ENCODE assay signal across 14 cellular contexts in the genomic region with DNA sequence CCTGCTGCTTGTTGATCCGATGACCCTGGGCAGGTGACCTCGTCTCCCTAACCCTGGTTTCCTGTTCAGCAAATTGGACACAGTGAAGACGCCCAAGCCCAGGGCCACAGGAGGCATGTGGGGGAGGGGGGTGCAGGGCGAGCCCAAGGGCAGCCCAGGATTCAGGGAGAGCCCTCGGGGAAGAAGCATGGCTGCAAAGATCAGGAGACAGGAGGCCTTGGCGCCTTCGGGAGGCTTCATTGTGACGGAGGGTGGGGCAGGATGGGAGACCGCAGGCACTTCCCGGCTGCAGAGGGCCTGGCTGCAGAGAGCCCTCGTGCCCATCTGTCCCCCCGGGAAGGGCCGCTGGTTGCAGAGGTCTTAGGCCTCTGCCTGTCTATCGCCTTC. TPM values are rescaled to one million over a fixed set of nuclear protein-coding genes. Genes with fewer than 3 reads are reported as not detected.
DNase-seq lines count a peak whose midpoint lies in the region; ATAC-seq, FAIRE-seq and TF ChIP-seq lines count a peak whose summit lies in the region.
"Had no signal": no experiment of that assay in that cellular context is flagged by ENCODE, and none has a peak within 500 bp of the region (broad histone marks: within the 10 kb centered on the region; RNA-seq: fewer than 3 reads in every experiment).

No MANE protein-coding gene starts in this region.

- H3K36me3 Mint-ChIP-seq in activated CD4-positive, alpha-beta T cell treated with anti-CD3 and anti-CD28 coated beads, Interleukin-2, amount 10 ng/mL, durations not matched to agents 24 days and 14 days (ENCODE audit: low read depth): no peaks in the 10 kb centered on the region
- no peaks in the 10 kb centered on the region for H3K36me3 Mint-ChIP-seq in endodermal cell (ENCODE audit: low read depth)

- intact Hi-C loops in heart left ventricle (cut with DNase I) (no loop called here), left cardiac atrium (cut with DNase I) (no loop called here), kidney (cut with DNase I) (no loop called here), vagina (cut with DNase I) (no loop called here)
- intact Hi-C loops in activated CD4-positive, alpha-beta T cell treated with anti-CD3 and anti-CD28 coated beads, Interleukin-2, amount 10 ng/mL, durations not matched to agents 24 days and 14 days (cut with micrococcal nuclease): no loop called here

- ATAC-seq in heart left ventricle: peak in 2 of 4 donors; percentile 1 to 20
- no peak for ATAC-seq in left cardiac atrium
- no peak for ATAC-seq in HG03108 (IDR thresholded peaks at IDR 0.05; ENCODE audit: unreplicated experiment)

- no peaks in the 10 kb centered on the region for H3K9me3 Mint-ChIP-seq in activated CD4-positive, alpha-beta T cell treated with anti-CD3 and anti-CD28 coated beads, Interleukin-2, amount 10 ng/mL, durations not matched to agents 24 days and 14 days
- H3K9me3 Mint-ChIP-seq in endodermal cell: no peaks in the 10 kb centered on the region

- no peak overlapping the region for H3K4me3 Mint-ChIP-seq in activated CD4-positive, alpha-beta T cell treated with anti-CD3 and anti-CD28 coated beads, Interleukin-2, amount 10 ng/mL, durations not matched to agents 24 days and 14 days
- H3K4me3 Mint-ChIP-seq in endodermal cell: no peak overlapping the region

- TF ChIP-seq CTCF in heart left ventricle (IDR thresholded peaks at IDR 0.05) (no peak), kidney (IDR thresholded peaks at IDR 0.05; ENCODE audit: borderline replicate concordance, extremely low read depth, insufficient read depth) (no peak), vagina (IDR thresholded peaks at IDR 0.05) (no peak), endodermal cell (conservative IDR thresholded peaks at IDR 0.05) (no peak)

- H3K9me3 ChIP-seq in heart left ventricle (no peaks in the 10 kb centered on the region), kidney (ENCODE audit: control insufficient read depth in 1 of 2, low read length in 2 of 2) (no peaks in the 10 kb centered on the region), vagina (no peaks in the 10 kb centered on the region), endodermal cell (ENCODE audit: control insufficient read depth, low read length) (no peaks in the 10 kb centered on the region)

- H3K9ac ChIP-seq in kidney (ENCODE audit: low read length in 2 of 2): peak overlapping the region in 1 of 2 donors; percentile 46
- no peak overlapping the region for H3K9ac ChIP-seq in rectal smooth muscle tissue (ENCODE audit: low read length)
- no peak overlapping the region for H3K9ac ChIP-seq in endodermal cell (ENCODE audit: extremely low read depth, low read length, poor library complexity, severe bottlenecking)

- peaks cover 12% of the 10 kb centered on the region for H3K4me1 Mint-ChIP-seq in activated CD4-positive, alpha-beta T cell treated with anti-CD3 and anti-CD28 coated beads, Interleukin-2, amount 10 ng/mL, durations not matched to agents 24 days and 14 days
- H3K4me1 Mint-ChIP-seq in endodermal cell: peaks cover 10% of the 10 kb centered on the region

- H3K4me1 ChIP-seq in heart left ventricle (peaks cover 25 to 82% (median 60%) of the 10 kb centered on the region in 12 donors), kidney (ENCODE audit: control insufficient read depth in 1 of 2, insufficient read depth in 1 of 2, low read depth in 1 of 2, low read length in 2 of 2) (peaks cover 50 to 67% of the 10 kb centered on the region in 2 donors), rectal smooth muscle tissue (ENCODE audit: control insufficient read depth, insufficient read depth, low read length) (peaks cover 30% of the 10 kb centered on the region), vagina (peaks cover 67% of the 10 kb centered on the region), endodermal cell (ENCODE audit: control insufficient read depth, insufficient read depth, low read length) (peaks cover 10% of the 10 kb centered on the region)

- no peak for TF ChIP-seq POLR2A in heart left ventricle (IDR thresholded peaks at IDR 0.05)
- no peak for TF ChIP-seq POLR2A in vagina (IDR thresholded peaks at IDR 0.05)

- no peaks in the 10 kb centered on the region for H3K27me3 ChIP-seq in heart left ventricle
- no peaks in the 10 kb centered on the region for H3K27me3 ChIP-seq in rectal smooth muscle tissue (ENCODE audit: control insufficient read depth, insufficient read depth, low read length)
- no peaks in the 10 kb centered on the region for H3K27me3 ChIP-seq in vagina
- no peaks in the 10 kb centered on the region for H3K27me3 ChIP-seq in endodermal cell (ENCODE audit: control insufficient read depth, insufficient read depth, low read length, poor library complexity, severe bottlenecking)

- no peak overlapping the region for H3K4me3 ChIP-seq in heart left ventricle
- H3K4me3 ChIP-seq in kidney (ENCODE audit: low read length in 2 of 2): peak overlapping the region in 1 of 2 donors; percentile 27
- no peak overlapping the region for H3K4me3 ChIP-seq in rectal smooth muscle tissue (ENCODE audit: low read length)
- no peak overlapping the region for H3K4me3 ChIP-seq in vagina
- no peak overlapping the region for H3K4me3 ChIP-seq in endodermal cell (ENCODE audit: low read length)
- H3K4me3 ChIP-seq: GM12878 had no signal

- no peak overlapping the region for H3K27ac Mint-ChIP-seq in activated CD4-positive, alpha-beta T cell treated with anti-CD3 and anti-CD28 coated beads, Interleukin-2, amount 10 ng/mL, durations not matched to agents 24 days and 14 days
- no peak overlapping the region for H3K27ac Mint-ChIP-seq in endodermal cell

- no peak for FAIRE-seq in kidney (lab: Jason Lieb, UNC)
- FAIRE-seq: astrocyte, GM12878 had no signal

- H3K36me3 ChIP-seq in heart left ventricle: no peaks in the 10 kb centered on the region
- peaks cover 3 to 14% of the 10 kb centered on the region in 2 donors for H3K36me3 ChIP-seq in kidney (ENCODE audit: control insufficient read depth in 1 of 2, insufficient read depth in 2 of 2, low read length in 2 of 2)
- no peaks in the 10 kb centered on the region for H3K36me3 ChIP-seq in rectal smooth muscle tissue (ENCODE audit: control insufficient read depth, insufficient read depth, low read length)
- no peaks in the 10 kb centered on the region for H3K36me3 ChIP-seq in vagina
- no peaks in the 10 kb centered on the region for H3K36me3 ChIP-seq in endodermal cell (ENCODE audit: control insufficient read depth, insufficient read depth, low read length)

- H3K27ac ChIP-seq in heart left ventricle (peak overlapping the region in 11 of 12 donors; percentile 52 to 86 (median 79)), kidney (ENCODE audit: low read depth in 2 of 2, low read length in 2 of 2) (peak overlapping the region; percentile 85), rectal smooth muscle tissue (ENCODE audit: low read depth, low read length) (peak overlapping the region; percentile 75), vagina (peak overlapping the region; percentile 43), endodermal cell (ENCODE audit: low read depth, low read length) (no peak overlapping the region)

- 50 to 75% (median 61%) methylated on average over 5 to 14 of the region's 14 CpGs for WGBS in heart left ventricle, 4 donors
- 86 to 98% methylated on average over 6 to 14 of the region's 14 CpGs for WGBS in endodermal cell (ENCODE audit: insufficient coverage in 1 of 2, insufficient read length in 1 of 2), 2 experiments

- H3K27me3 Mint-ChIP-seq in activated CD4-positive, alpha-beta T cell treated with anti-CD3 and anti-CD28 coated beads, Interleukin-2, amount 10 ng/mL, durations not matched to agents 24 days and 14 days: peaks cover 3% of the 10 kb centered on the region
- H3K27me3 Mint-ChIP-seq in endodermal cell (ENCODE audit: insufficient read depth): peaks cover 7% of the 10 kb centered on the region

- DNase-seq in heart left ventricle (peak in 2 of 5 donors; percentile 41 to 61), left cardiac atrium (no peak), kidney (no peak), vagina (ENCODE audit: extremely low spot score in 2 of 2) (no peak), endodermal cell (no peak)
- no peak for DNase-seq in activated CD4-positive, alpha-beta T cell treated with anti-CD3 and anti-CD28 coated beads, Interleukin-2, amount 10 ng/mL, durations not matched to agents 24 days and 14 days
- DNase-seq: activated gamma-delta T cell, glutamatergic neuron, MM.1S, NCI-H526 treated with DMSO at 0.1 percent for 48 hours had no signal

RNA-seq across cellular contexts. Expression of gene ASS1, which starts 6.2 kb away (rescaled TPM):
- 100 to 1,000 TPM in 3 of 9 donors, 10 to 100 TPM in 6; 31.5 to 154 (median 60.5) TPM for total RNA-seq in heart left ventricle
- polyA plus RNA-seq in heart left ventricle: 10 to 100 TPM; 56.5 to 88.6 TPM
- 10 to 100 TPM; 88.1 to 95.0 TPM for total RNA-seq in left cardiac atrium
- 124 TPM for total RNA-seq in kidney
- polyA plus RNA-seq in kidney (ENCODE audit: insufficient read depth, low read depth, low replicate concordance): 1,185 TPM
- 84.0 TPM for total RNA-seq in vagina
- 3.2 and 4.5 TPM in 2 replicates for total RNA-seq in activated CD4-positive, alpha-beta T cell treated with anti-CD3 and anti-CD28 coated beads, Interleukin-2, amount 10 ng/mL, durations not matched to agents 24 days and 14 days
- 10 to 100 TPM; 30.9 to 57.2 TPM for total RNA-seq in endodermal cell
- 37.9 TPM for polyA plus RNA-seq in endodermal cell (2013, experiment 1 of 2)
- 30.1 TPM for polyA plus RNA-seq in endodermal cell (2013, experiment 2 of 2)
